ENCODE assay signal across 7 cellular contexts in genomic region chr12:34309806-34310804, GRCh38.
DNase-seq lines count a peak whose midpoint lies in the region; ATAC-seq, FAIRE-seq and TF ChIP-seq lines count a peak whose summit lies in the region.
"Not testable (repeated sequence)": the region's sequence is repeated elsewhere in the genome, so short reads cannot be mapped to it uniquely, and the experiment has no call there.

No MANE protein-coding gene starts in this region.

- ATAC-seq in K562 (peak; percentile 58), sciatic nerve (peak; percentile 21), upper lobe of right lung (peak; percentile 8)

- peak overlapping the region; percentile 58 for H3K27ac ChIP-seq in 22Rv1
- H3K27ac ChIP-seq in K562 (ENCODE audit: extremely low read depth, low read depth, low read length); upper lobe of right lung: not testable (repeated sequence)

- not testable (repeated sequence) for TF ChIP-seq EP300 in K562 (IDR thresholded peaks at IDR 0.05; ENCODE audit: low read length)

- 0 out of 2 replicates have a peak, but pooled peaks have one; percentile 31 for TF ChIP-seq POLR2A in K562 (conservative IDR thresholded peaks at IDR 0.05)

- not testable (repeated sequence) for FAIRE-seq in K562 (lab: Jason Lieb, UNC)

- 34% methylated on average over 27 of the region's 32 CpGs for WGBS in K562 (ENCODE audit: insufficient coverage, low coverage, missing lambda C conversion rate)

- CTCF ChIA-PET in K562 (lab: Yijun Ruan, JAX; ENCODE audit: low intra/inter-chr PET ratio) = not testable (repeated sequence)

- H3K4me3 ChIP-seq in K562 = peak overlapping the region; percentile 27
- H3K4me3 ChIP-seq in upper lobe of right lung = not testable (repeated sequence)

- DNase-seq in NCI-H748 (lab: John Stamatoyannopoulos, UW; ENCODE audit: unreplicated experiment) = peak; percentile 43
- peak; percentile 2 for DNase-seq in OCI-M1 (lab: John Stamatoyannopoulos, UW)
- peak; percentile 24 for DNase-seq in SK-MEL-5 (ENCODE audit: low read depth, low spot score)
- DNase-seq in K562 (ENCODE audit: extremely low read depth in 1 of 4, low spot score in 3 of 4); sciatic nerve (ENCODE audit: low spot score); upper lobe of right lung: not testable (repeated sequence)

- H3K9ac ChIP-seq in K562 (ENCODE audit: insufficient read depth in 1 of 2, low read depth in 2 of 2, low read length in 2 of 2) = not testable (repeated sequence)

- H2AFZ ChIP-seq in K562 (ENCODE audit: low read depth, low read length) = peak overlapping the region; percentile 62

- H3K4me2 ChIP-seq in K562 (ENCODE audit: insufficient read depth, low read length) = peak overlapping the region; percentile 76

- not testable (repeated sequence) for TF ChIP-seq RAD21 in K562 (CRISPR knock-in tag; conservative IDR thresholded peaks at IDR 0.05 in 1 of 2, IDR thresholded peaks at IDR 0.05 in 1 of 2)

- not testable (repeated sequence) for H4K20me1 ChIP-seq in K562 (replicated peaks; ENCODE audit: control insufficient read depth, insufficient read depth, low read length)

- not testable (repeated sequence) for BruUV-seq in K562 (replicated peaks; lab: Mats Ljungman, UMichigan)

- in situ Hi-C loops in SK-MEL-5 (cut with HindIII; ENCODE audit: low pct_unique_long_range_greater_than_20kb, low sequenced_read_pairs); K562 (cut with MboI): not testable (repeated sequence)

- intact Hi-C loops in K562 (cut with micrococcal nuclease); sciatic nerve (cut with DNase I); upper lobe of right lung (cut with DNase I): not testable (repeated sequence)

- H3K36me3 ChIP-seq in K562 (ENCODE audit: control insufficient read depth, insufficient read depth, low read length); upper lobe of right lung: not testable (repeated sequence)

- POLR2A ChIA-PET in K562 (lab: Yijun Ruan, JAX) = interaction anchor here (0.7 kb wide), 1 partner anchor 14 kb away, joined by 3 read pairs; no protein-coding TSS in a partner anchor

- not testable (repeated sequence) for H3K9me3 ChIP-seq in K562 (replicated peaks; ENCODE audit: control insufficient read depth, insufficient read depth, low read depth, low read length); upper lobe of right lung

- peaks cover 0 to 11% of the 10 kb centered on the region in 2 experiments; a peak in 2 of 5 replicates for H3K4me1 ChIP-seq in K562 (replicated peaks in 1 of 2; ENCODE audit: control insufficient read depth in 2 of 2, insufficient read depth in 2 of 2, low read length in 2 of 2)
- H3K4me1 ChIP-seq in upper lobe of right lung = not testable (repeated sequence)

- not testable (repeated sequence) for H3K9me1 ChIP-seq in K562 (ENCODE audit: control insufficient read depth, insufficient read depth, low read length)

- H3K27me3 ChIP-seq in K562 (ENCODE audit: control insufficient read depth in 2 of 2, insufficient read depth in 2 of 2, low read length in 2 of 2) = peaks cover 0 to 48% of the 10 kb centered on the region in 2 experiments; a peak in 3 of 5 replicates
- not testable (repeated sequence) for H3K27me3 ChIP-seq in upper lobe of right lung

- not testable (repeated sequence) for TF ChIP-seq CTCF in 22Rv1 (IDR thresholded peaks at IDR 0.05); K562 (IDR thresholded peaks at IDR 0.05 in 2 of 3, conservative IDR thresholded peaks at IDR 0.05 in 1 of 3; ENCODE audit: insufficient read depth in 2 of 3, low read depth in 1 of 3, low read length in 3 of 3); upper lobe of right lung (IDR thresholded peaks at IDR 0.05)

- not testable (repeated sequence) for H3K79me2 ChIP-seq in K562 (ENCODE audit: control insufficient read depth, insufficient read depth, low read length)

TF ChIP-seq in K562, 482 proteins besides CTCF, POLR2A, EP300 and RAD21 (continues in another document):
- peak; percentile 34 for TF ChIP-seq ZNF316 (IDR thresholded peaks at IDR 0.05)
- peak; percentile 68 for TF ChIP-seq MGA (IDR thresholded peaks at IDR 0.05)
- peak; percentile 59 for TF ChIP-seq L3MBTL2 (IDR thresholded peaks at IDR 0.05)
- peak; percentile 70 for TF ChIP-seq NFYB (IDR thresholded peaks at IDR 0.05; ENCODE audit: extremely low read depth, insufficient read length)
- TF ChIP-seq SNIP1 (IDR thresholded peaks at IDR 0.05; ENCODE audit: low read depth) = peak; percentile 64; the same call in 1 of the 2 replicates
- peak; percentile 50 for TF ChIP-seq ASH1L (IDR thresholded peaks at IDR 0.05; ENCODE audit: borderline replicate concordance, low read depth, partially characterized antibody)

Comparison
In these comparisons a context has a peak if more than half of its experiments do, and no peak if none do; other contexts are left out.
1. ATAC-seq: peak in every context shown above with its lines; median percentile 58 in K562; 21 in sciatic nerve; 8 in upper lobe of right lung.